In genomic region chrX:680062-680461, GRCh38 we compare ENCODE assay signal across 32 cellular contexts. TPM values are rescaled to one million over a fixed set of nuclear protein-coding genes. Genes with fewer than 3 reads are reported as not detected.
DNase-seq lines count a peak whose midpoint lies in the region; FAIRE-seq and TF ChIP-seq lines count a peak whose summit lies in the region.
"Had no signal": no experiment of that assay in that cellular context is flagged by ENCODE, and none has a peak within 500 bp of the region (broad histone marks: within the 10 kb centered on the region; RNA-seq: fewer than 3 reads in every experiment).

No MANE protein-coding gene starts in this region.

- H2BK5ac ChIP-seq in H1 (ENCODE audit: low read depth, low read length): no peak overlapping the region

- no peak overlapping the region for H3K4ac ChIP-seq in H1 (replicated peaks; ENCODE audit: insufficient read length, low read depth, low read length)

- no peaks in the 10 kb centered on the region for H3K79me2 ChIP-seq in H1 (ENCODE audit: control insufficient read depth in 1 of 2, insufficient read depth in 2 of 2, low read length in 2 of 2)

- H2BK15ac ChIP-seq in H1 (ENCODE audit: low read length): peak overlapping the region; percentile 11; the same call in 1 of the 2 replicates

- peaks cover 0 to 4% of the 10 kb centered on the region in 2 experiments for H4K20me1 ChIP-seq in H1 (replicated peaks in 1 of 2; ENCODE audit: control insufficient read depth in 1 of 2, insufficient read depth in 2 of 2, low read length in 2 of 2)
- H4K20me1 ChIP-seq: BLaER1 had no signal

- H2BK20ac ChIP-seq in H1 (ENCODE audit: low read length): no peak overlapping the region; the same call in 1 of the 2 replicates

- H3K14ac ChIP-seq in H1 (ENCODE audit: insufficient read length): no peak overlapping the region

- peak; percentile 93 for FAIRE-seq in bronchial epithelial cell (lab: Jason Lieb, UNC)
- FAIRE-seq in H1 (lab: Jason Lieb, UNC): no peak
- peak; percentile 46 for FAIRE-seq in urothelium cell line (lab: Jason Lieb, UNC)
- FAIRE-seq: A204.1, GM12878, GM12892, GM18507 had no signal

- peaks cover 5% of the 10 kb centered on the region for H3K36me3 Mint-ChIP-seq in nephron progenitor cell (ENCODE audit: low read depth)
- H3K36me3 Mint-ChIP-seq: CD14-positive monocyte; CD4-positive, alpha-beta memory T cell; CD4-positive, CD25-positive, alpha-beta regulatory T cell; CD8-positive, alpha-beta memory T cell had no signal

- peaks cover 19% of the 10 kb centered on the region for H3K9me3 Mint-ChIP-seq in nephron progenitor cell

- H3K27me3 ChIP-seq in bronchial epithelial cell (ENCODE audit: control insufficient read depth, insufficient read depth, low read length): no peaks in the 10 kb centered on the region
- no peaks in the 10 kb centered on the region for H3K27me3 ChIP-seq in H1 (replicated peaks in 1 of 4; ENCODE audit: control insufficient read depth in 3 of 4, extremely low read depth in 1 of 4, insufficient read depth in 3 of 4, low read length in 3 of 4)
- H3K27me3 ChIP-seq in sigmoid colon: peaks cover 0 to 9% (median 0%) of the 10 kb centered on the region in 3 donors
- H3K27me3 ChIP-seq in ovary: no peaks in the 10 kb centered on the region
- H3K27me3 ChIP-seq: BE2C, BLaER1 had no signal

- TF ChIP-seq POLR2A in H1 (IDR thresholded peaks at IDR 0.05; ENCODE audit: control extremely low read depth in 1 of 2, low read depth in 2 of 2, low read length in 2 of 2): no peak
- TF ChIP-seq POLR2A in sigmoid colon (IDR thresholded peaks at IDR 0.05): no peak
- TF ChIP-seq POLR2A in ovary (IDR thresholded peaks at IDR 0.05): no peak

- no peak overlapping the region for H3K4me3 ChIP-seq in bronchial epithelial cell (ENCODE audit: low read depth, low read length)
- no peak overlapping the region for H3K4me3 ChIP-seq in H1 (ENCODE audit: extremely low read depth in 1 of 4, insufficient read depth in 2 of 4, low read depth in 3 of 4, low read length in 4 of 4)
- no peak overlapping the region for H3K4me3 ChIP-seq in sigmoid colon
- H3K4me3 ChIP-seq in ovary: no peak overlapping the region
- H3K4me3 ChIP-seq: BLaER1, GM12878 had no signal

- no peaks in the 10 kb centered on the region for H3K79me1 ChIP-seq in H1 (ENCODE audit: low read depth, low read length)

- H3K4me1 ChIP-seq in H1 (replicated peaks in 1 of 4; ENCODE audit: control insufficient read depth in 3 of 4, insufficient read depth in 4 of 4, low read length in 3 of 4) (peaks cover 3 to 9% (median 6%) of the 10 kb centered on the region in 4 experiments; a peak in 6 of 7 replicates), sigmoid colon (no peaks in the 10 kb centered on the region), ovary (ENCODE audit: insufficient read depth) (no peaks in the 10 kb centered on the region)
- H3K4me1 ChIP-seq: BE2C, BLaER1 had no signal

- no peak overlapping the region for H2AFZ ChIP-seq in H1 (ENCODE audit: low read length)

- CTCF ChIA-PET in H1 (lab: Charles Lee; ENCODE audit: partially characterized antibody): no interaction called here

- H4K8ac ChIP-seq in H1 (ENCODE audit: extremely low read depth, insufficient read depth, low read length): no peak overlapping the region

- POLR2A ChIA-PET in H1 (lab: Charles Lee; ENCODE audit: partially characterized antibody): no interaction called here

- no peak overlapping the region for H2BK120ac ChIP-seq in H1 (replicated peaks; ENCODE audit: low read depth, low read length)

- H3K18ac ChIP-seq in H1 (ENCODE audit: extremely low read depth, low read length): no peak overlapping the region

- no peak overlapping the region for H3K56ac ChIP-seq in H1 (replicated peaks; ENCODE audit: insufficient read length, low read depth, low read length)

- no peak overlapping the region for H3K27ac Mint-ChIP-seq in nephron progenitor cell
- H3K27ac Mint-ChIP-seq: CD14-positive monocyte; CD4-positive, alpha-beta memory T cell; CD4-positive, CD25-positive, alpha-beta regulatory T cell; CD8-positive, alpha-beta memory T cell had no signal

- no peaks in the 10 kb centered on the region for H3K23me2 ChIP-seq in H1 (ENCODE audit: low read depth, low read length)

- TF ChIP-seq RAD21 in H1 (IDR thresholded peaks at IDR 0.05 in 1 of 2, conservative IDR thresholded peaks at IDR 0.05 in 1 of 2; ENCODE audit: low read depth in 2 of 2, low read length in 2 of 2): no peak

- H3K23ac ChIP-seq in H1 (ENCODE audit: insufficient read length): no peak overlapping the region

- peaks cover 80% of the 10 kb centered on the region for H3K4me1 Mint-ChIP-seq in nephron progenitor cell
- H3K4me1 Mint-ChIP-seq: CD4-positive, CD25-positive, alpha-beta regulatory T cell; CD8-positive, alpha-beta memory T cell had no signal

- WGBS in H1 (ENCODE audit: extremely low coverage in 1 of 2, insufficient coverage in 1 of 2, insufficient read length in 1 of 2, insufficient replicate concordance in 2 of 2, low coverage in 1 of 2, low lambda C conversion rate in 2 of 2, missing lambda C conversion rate in 1 of 2), 2 experiments: 92% methylated on average over 14 of the region's 14 CpGs; no CpG with 5 or more reads in 1 of the 2 experiments
- 91 to 93% methylated on average over 14 of the region's 14 CpGs for WGBS in sigmoid colon, 2 donors
- WGBS in ovary, 3 donors: 89 to 92% (median 91%) methylated on average over 14 of the region's 14 CpGs

- no peak overlapping the region for H4K5ac ChIP-seq in H1 (ENCODE audit: insufficient read length, low read depth, low read length)

- H2AK5ac ChIP-seq in H1 (ENCODE audit: low read depth, low read length): peak overlapping the region; percentile 92

- H2BK12ac ChIP-seq in H1 (ENCODE audit: low read depth, low read length): peak overlapping the region; percentile 98; the same call in 1 of the 2 replicates

- peak overlapping the region; percentile 88 for H4K91ac ChIP-seq in H1 (replicated peaks; ENCODE audit: insufficient read length, low read length)

- intact Hi-C loops in sigmoid colon (cut with DNase I): no loop called here
- intact Hi-C loops in ovary (cut with DNase I): no loop called here

- TF ChIP-seq EP300 in H1 (IDR thresholded peaks at IDR 0.05; ENCODE audit: borderline replicate concordance in 1 of 2, low read depth in 2 of 2, low read length in 2 of 2): no peak
- no peak for TF ChIP-seq EP300 in sigmoid colon (IDR thresholded peaks at IDR 0.05)
- TF ChIP-seq EP300 in ovary (IDR thresholded peaks at IDR 0.05): no peak

- H3K9me3 ChIP-seq in H1 (ENCODE audit: insufficient read depth in 2 of 2, low read depth in 1 of 2, low read length in 1 of 2) (no peaks in the 10 kb centered on the region; a peak in 1 of 4 replicates), sigmoid colon (no peaks in the 10 kb centered on the region), ovary (no peaks in the 10 kb centered on the region)
- H3K9me3 ChIP-seq: BE2C, BLaER1 had no signal

- no peak overlapping the region for H3K4me2 ChIP-seq in H1 (ENCODE audit: insufficient read depth in 1 of 2, low read depth in 2 of 2, low read length in 2 of 2)
- H3K4me2 ChIP-seq: BLaER1 had no signal

- H3K27me3 Mint-ChIP-seq in nephron progenitor cell (ENCODE audit: low read depth, poor library complexity): peaks cover 35% of the 10 kb centered on the region
- H3K27me3 Mint-ChIP-seq: CD4-positive, CD25-positive, alpha-beta regulatory T cell had no signal

- DNase-seq in bronchial epithelial cell (ENCODE audit: low read depth) (no peak), H1 (ENCODE audit: low read depth in 1 of 2, low spot score in 2 of 2) (no peak), nephron progenitor cell (no peak), urothelium cell line (ENCODE audit: low spot score) (no peak), NCI-H2107 (lab: John Stamatoyannopoulos, UW) (no peak), sigmoid colon (no peak), ovary (no peak)
- DNase-seq: 8988T; ACHN; BE2C; C1 segment of cervical spinal cord; CD4-positive, alpha-beta memory T cell; CD4-positive, CD25-positive, alpha-beta regulatory T cell; CD8-positive, alpha-beta memory T cell; COR-L47; DMS 273 treated with DMSO at 0.1 percent for 48 hours; DMS153; DMS53; DMS79; DND-41; EL; GDM1 had no signal

- H3K4me3 Mint-ChIP-seq in nephron progenitor cell: peak overlapping the region; percentile 51
- H3K4me3 Mint-ChIP-seq: CD4-positive, alpha-beta memory T cell; CD4-positive, CD25-positive, alpha-beta regulatory T cell; CD8-positive, alpha-beta memory T cell had no signal

- H3K27ac ChIP-seq in H1 (ENCODE audit: low read depth, low read length) (no peak overlapping the region), sigmoid colon (no peak overlapping the region), ovary (no peak overlapping the region)
- H3K27ac ChIP-seq: BLaER1 had no signal

- H3K36me3 ChIP-seq in bronchial epithelial cell (ENCODE audit: control insufficient read depth, insufficient read depth, low read length) (no peaks in the 10 kb centered on the region), H1 (ENCODE audit: control insufficient read depth in 2 of 4, insufficient read depth in 4 of 4, low read length in 3 of 4) (no peaks in the 10 kb centered on the region), sigmoid colon (no peaks in the 10 kb centered on the region), ovary (no peaks in the 10 kb centered on the region)
- H3K36me3 ChIP-seq: BE2C, BLaER1 had no signal

- H3K9ac ChIP-seq in H1 (replicated peaks in 1 of 4; ENCODE audit: extremely low read depth in 1 of 4, low read depth in 3 of 4, low read length in 3 of 4): no peak overlapping the region
- H3K9ac ChIP-seq: BLaER1 had no signal

- TF ChIP-seq CTCF in bronchial epithelial cell (IDR thresholded peaks at IDR 0.05; ENCODE audit: insufficient read depth, low read length, severe bottlenecking) (no peak), H1 (IDR thresholded peaks at IDR 0.05; ENCODE audit: control extremely low read depth in 1 of 3, insufficient read depth in 1 of 3, low read depth in 1 of 3, low read length in 3 of 3) (no peak), nephron progenitor cell (IDR thresholded peaks at IDR 0.05) (no peak), sigmoid colon (IDR thresholded peaks at IDR 0.05) (no peak), ovary (IDR thresholded peaks at IDR 0.05) (no peak)

TF ChIP-seq in H1, 55 proteins besides CTCF, POLR2A, EP300 and RAD21 (continues in another document):
- no peak for TF ChIP-seq SAP30 (IDR thresholded peaks at IDR 0.05; ENCODE audit: insufficient read depth, insufficient replicate concordance, low read length)

RNA-seq across cellular contexts. Expression of gene SHOX, which starts 49.5 kb away (rescaled TPM):
- not detected in 2 replicates for total RNA-seq in bronchial epithelial cell
- 0.15 TPM in 1 of 2 replicates, not detected in the other for total RNA-seq in H1 (2021; fragmentation: NEBNext Ultra II Directional; extraction: Animal tissue kit (Norgen Biotek cat#: 25700))
- 0.05 and 0.06 TPM in 2 replicates for polyA plus RNA-seq in H1 (2011; rRNA removed)
- polyA plus RNA-seq in H1 (2011; cell fraction: cytosol; rRNA removed): 0.12 TPM
- polyA plus RNA-seq in H1 (2011; cell fraction: nucleus; rRNA removed): 0.16 TPM
- polyA plus RNA-seq in H1 (2012, experiment 1 of 2): 0.06 to 0.09 TPM in 2 of 4 replicates, not detected in the others
- polyA plus RNA-seq in H1 (2012, experiment 2 of 2): not detected
- polyA plus RNA-seq in H1 (2013, experiment 1 of 2): 0.02 TPM
- polyA plus RNA-seq in H1 (2013, experiment 2 of 2): not detected
- 0.05 TPM in 1 of 2 replicates, not detected in the other for polyA minus RNA-seq in H1 (2011; rRNA and poly(A)+ RNA removed)
- polyA minus RNA-seq in H1 (2011; cell fraction: cytosol; rRNA and poly(A)+ RNA removed): not detected
- not detected for polyA minus RNA-seq in H1 (2011; cell fraction: nucleus; rRNA and poly(A)+ RNA removed)
- under 1 TPM in 1 of 4 donors, not detected in 3; 0.41 TPM for total RNA-seq in sigmoid colon
- under 1 TPM; 0.06 to 0.60 (median 0.23) TPM for polyA plus RNA-seq in sigmoid colon
- under 1 TPM in 1 of 7 donors, not detected in 6; 0.60 TPM for total RNA-seq in ovary
- not detected for polyA plus RNA-seq in ovary
- total RNA-seq: A673; CD4-positive, alpha-beta memory T cell; CD4-positive, CD25-positive, alpha-beta regulatory T cell; CD8-positive, alpha-beta memory T cell; Daoy; G401; GM12878 had no signal
- polyA plus RNA-seq: AG04450; CD14-positive monocyte; CD4-positive, alpha-beta memory T cell; CD4-positive, CD25-positive, alpha-beta regulatory T cell; CD8-positive, alpha-beta memory T cell had no signal
